Comparison of ENCODE assay signal across 10 cellular contexts in the genomic region with DNA sequence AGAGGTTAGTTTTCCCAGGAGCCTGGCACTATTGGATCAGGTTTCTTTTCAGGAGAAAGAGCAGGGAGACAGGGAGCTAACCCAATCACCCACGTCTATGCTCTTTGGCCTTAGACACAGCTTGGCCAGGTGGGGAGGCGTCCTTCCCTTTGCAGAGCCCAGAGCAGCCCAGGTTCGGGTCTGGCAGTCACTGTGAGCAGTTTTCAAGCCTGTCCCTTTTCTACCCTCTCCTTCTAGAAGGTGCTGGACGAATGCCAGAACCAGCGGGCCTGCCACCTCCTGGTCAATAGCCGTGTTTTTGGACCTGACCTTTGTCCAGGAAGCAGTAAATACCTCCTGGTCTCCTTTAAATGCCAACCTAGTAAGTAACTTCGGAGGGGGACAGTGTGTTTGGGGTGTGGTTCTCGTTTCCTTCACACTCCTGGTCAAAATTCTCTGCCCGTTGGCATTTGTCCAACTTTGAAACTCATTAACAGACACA. TPM values are rescaled to one million over a fixed set of nuclear protein-coding genes. Genes with fewer than 3 reads are reported as not detected.
DNase-seq lines count a peak whose midpoint lies in the region; ATAC-seq and TF ChIP-seq lines count a peak whose summit lies in the region.
"Had no signal": no experiment of that assay in that cellular context is flagged by ENCODE, and none has a peak within 500 bp of the region (broad histone marks: within the 10 kb centered on the region; RNA-seq: fewer than 3 reads in every experiment).

No MANE protein-coding gene starts in this region.

- peaks cover 5% of the 10 kb centered on the region in 2 donors for H3K36me3 Mint-ChIP-seq in activated T-cell treated with anti-CD3 and anti-CD28 coated beads, Interleukin-2, amount 50 U/mL, for 72 hours (ENCODE audit: insufficient read depth in 2 of 2)

- H3K4me3 ChIP-seq in adipocyte (ENCODE audit: low read length) (no peak overlapping the region), right atrium auricular region (no peak overlapping the region), smooth muscle cell (no peak overlapping the region)

- no peak overlapping the region for H3K27ac Mint-ChIP-seq in activated T-cell treated with anti-CD3 and anti-CD28 coated beads, Interleukin-2, amount 50 U/mL, for 72 hours

- H3K4me3 Mint-ChIP-seq in activated T-cell treated with anti-CD3 and anti-CD28 coated beads, Interleukin-2, amount 50 U/mL, for 72 hours, result no peak overlapping the region

- TF ChIP-seq CTCF in right atrium auricular region (IDR thresholded peaks at IDR 0.05) (peak in 1 of 2 donors; percentile 19), smooth muscle cell (IDR thresholded peaks at IDR 0.05; ENCODE audit: borderline replicate concordance, insufficient read depth, poor library complexity, severe bottlenecking) (no peak)

- H3K9me3 Mint-ChIP-seq in activated T-cell treated with anti-CD3 and anti-CD28 coated beads, Interleukin-2, amount 50 U/mL, for 72 hours, result no peaks in the 10 kb centered on the region

- H3K4me1 Mint-ChIP-seq in activated T-cell treated with anti-CD3 and anti-CD28 coated beads, Interleukin-2, amount 50 U/mL, for 72 hours (ENCODE audit: low read depth), result no peaks in the 10 kb centered on the region

- no peaks in the 10 kb centered on the region for H3K9me3 ChIP-seq in adipocyte (ENCODE audit: control insufficient read depth, low read length)
- H3K9me3 ChIP-seq in right atrium auricular region, result no peaks in the 10 kb centered on the region
- no peaks in the 10 kb centered on the region for H3K9me3 ChIP-seq in smooth muscle cell (replicated peaks; ENCODE audit: low read depth)

- H3K4me1 ChIP-seq in adipocyte (ENCODE audit: control insufficient read depth, insufficient read depth, low read length), result peaks cover 28% of the 10 kb centered on the region
- H3K4me1 ChIP-seq in right atrium auricular region, result peaks cover 0 to 26% of the 10 kb centered on the region in 2 donors
- peaks cover 14% of the 10 kb centered on the region for H3K4me1 ChIP-seq in smooth muscle cell (ENCODE audit: low read depth)

- no peaks in the 10 kb centered on the region for H4K20me1 ChIP-seq in smooth muscle cell (ENCODE audit: low read depth)

- WGBS in smooth muscle cell (ENCODE audit: low lambda C conversion rate), result 66% methylated on average over 9 of the region's 9 CpGs

- peaks cover 13% of the 10 kb centered on the region for H3K36me3 ChIP-seq in adipocyte (ENCODE audit: control insufficient read depth, insufficient read depth, low read length, severe bottlenecking)
- peaks cover 52% of the 10 kb centered on the region for H3K36me3 ChIP-seq in right atrium auricular region
- H3K36me3 ChIP-seq in smooth muscle cell (ENCODE audit: low read depth), result no peaks in the 10 kb centered on the region

- H3K27me3 Mint-ChIP-seq in activated T-cell treated with anti-CD3 and anti-CD28 coated beads, Interleukin-2, amount 50 U/mL, for 72 hours (ENCODE audit: low read depth), result no peaks in the 10 kb centered on the region

- DNase-seq in H4 (ENCODE audit: low spot score), result peak; percentile 59
- no peak for DNase-seq in adipocyte (ENCODE audit: low read depth)
- DNase-seq in right atrium auricular region (ENCODE audit: low spot score), result no peak
- DNase-seq in smooth muscle cell (lab: John Stamatoyannopoulos, UW; ENCODE audit: unreplicated experiment), result no peak
- no peak for DNase-seq in NCI-H2171 (lab: John Stamatoyannopoulos, UW)
- DNase-seq in NCI-H2107 (lab: John Stamatoyannopoulos, UW), result no peak
- DNase-seq in activated T-cell treated with anti-CD3 and anti-CD28 coated beads, Interleukin-2, amount 50 U/mL, for 72 hours, result no peak
- DNase-seq: NCI-H526 treated with DMSO at 0.1 percent for 48 hours; stimulated activated CD4-positive, alpha-beta T cell treated with anti-CD3 and anti-CD28 coated beads, Interleukin-15, amount 100 ng/mL, for 24 hours had no signal

- no peaks in the 10 kb centered on the region for H3K79me2 ChIP-seq in smooth muscle cell (ENCODE audit: low read depth)

- H3K27ac ChIP-seq in right atrium auricular region (peak overlapping the region; percentile 63 to 64), smooth muscle cell (ENCODE audit: low read depth) (peak overlapping the region; percentile 72)

- no peaks in the 10 kb centered on the region for H3K27me3 ChIP-seq in adipocyte (replicated peaks; ENCODE audit: control insufficient read depth, insufficient read depth, low read length)
- no peaks in the 10 kb centered on the region for H3K27me3 ChIP-seq in right atrium auricular region
- H3K27me3 ChIP-seq in smooth muscle cell (ENCODE audit: low read depth), result no peaks in the 10 kb centered on the region

- H3K4me2 ChIP-seq in smooth muscle cell, result no peak overlapping the region

- H2AFZ ChIP-seq in smooth muscle cell (ENCODE audit: low read depth), result peak overlapping the region; percentile 26

- H3K9ac ChIP-seq in adipocyte (ENCODE audit: low read length) (peak overlapping the region; percentile 65), smooth muscle cell (ENCODE audit: low read depth) (no peak overlapping the region)

- no peak for ATAC-seq in activated T-cell treated with anti-CD3 and anti-CD28 coated beads, Interleukin-2, amount 50 U/mL, for 72 hours (replicated peaks in 1 of 2)
- no peak for ATAC-seq in GM18519 (IDR thresholded peaks at IDR 0.05; ENCODE audit: low FRiP score, unreplicated experiment)

- peaks cover 16% of the 10 kb centered on the region for H3F3A ChIP-seq in smooth muscle cell (ENCODE audit: low read depth)

RNA-seq across cellular contexts. Expression of a gene that starts 44.9 kb away (rescaled TPM):
- total RNA-seq in H4 (2014; rRNA removed; shearing (Covaris generic)), result 3.8 and 7.9 TPM in 2 replicates
- 10 to 100 TPM; 25.5 to 45.9 TPM for total RNA-seq in right atrium auricular region
- total RNA-seq in smooth muscle cell, result 3.7 and 4.1 TPM in 2 replicates
- 1.7 and 1.9 TPM in 2 replicates for polyA plus RNA-seq in smooth muscle cell
- total RNA-seq in activated T-cell treated with anti-CD3 and anti-CD28 coated beads, Interleukin-2, amount 50 U/mL, for 72 hours, result 1 to 10 TPM; 8.5 to 8.9 TPM
